Comparison of ENCODE assay signal across 9 cellular contexts in genomic region chr1:23484253-23485001, GRCh38. TPM values are rescaled to one million over a fixed set of nuclear protein-coding genes. Genes with fewer than 3 reads are reported as not detected.
DNase-seq lines count a peak whose midpoint lies in the region; ATAC-seq, FAIRE-seq and TF ChIP-seq lines count a peak whose summit lies in the region.
"Had no signal": no experiment of that assay in that cellular context is flagged by ENCODE, and none has a peak within 500 bp of the region (broad histone marks: within the 10 kb centered on the region; RNA-seq: fewer than 3 reads in every experiment).

No MANE protein-coding gene starts in this region.

- peak; percentile 94 for ATAC-seq in IMR-90 (ENCODE audit: low read depth)
- ATAC-seq in natural killer cell = peak; percentile 87 to 91 (median 87)
- peak; percentile 87 to 90 for ATAC-seq in stimulated activated naive B cell treated with anti-CD40 and anti-IgM and Interleukin-4, amounts not matched to agents 10 μg/mL and 1 μg/mL and 100 μg/mL, for 72 hours (replicated peaks)

- no peaks in the 10 kb centered on the region; the same call in 1 of the 2 replicates for H4K20me1 ChIP-seq in IMR-90 (ENCODE audit: insufficient read depth, low read length)

- H2BK5ac ChIP-seq in IMR-90 (ENCODE audit: low read depth, low read length, poor library complexity, severe bottlenecking) = peak overlapping the region; percentile 92

- no peaks in the 10 kb centered on the region for H3K9me3 Mint-ChIP-seq in natural killer cell
- no peaks in the 10 kb centered on the region for H3K9me3 Mint-ChIP-seq in stimulated activated naive B cell treated with anti-CD40 and anti-IgM and Interleukin-4, amounts not matched to agents 10 μg/mL and 1 μg/mL and 100 μg/mL, for 72 hours

- dilution Hi-C loops in IMR-90 (cut with HindIII; ENCODE audit: low sequenced_read_pairs, unreplicated experiment) = no loop called here

- no peaks in the 10 kb centered on the region for H3K36me3 Mint-ChIP-seq in natural killer cell
- no peaks in the 10 kb centered on the region for H3K36me3 Mint-ChIP-seq in stimulated activated naive B cell treated with anti-CD40 and anti-IgM and Interleukin-4, amounts not matched to agents 10 μg/mL and 1 μg/mL and 100 μg/mL, for 72 hours

- H3K4ac ChIP-seq in IMR-90 (ENCODE audit: low read depth, low read length) = peak overlapping the region; percentile 97

- peaks cover 13 to 18% of the 10 kb centered on the region in 2 donors for H3K4me1 Mint-ChIP-seq in natural killer cell
- peaks cover 7 to 16% of the 10 kb centered on the region in 2 donors for H3K4me1 Mint-ChIP-seq in stimulated activated naive B cell treated with anti-CD40 and anti-IgM and Interleukin-4, amounts not matched to agents 10 μg/mL and 1 μg/mL and 100 μg/mL, for 72 hours

- H3K9ac ChIP-seq in IMR-90 (ENCODE audit: low read depth, low read length) = peak overlapping the region; percentile 93

- peak; percentile 79 to 82 for DNase-seq in NCI-H2081 (lab: John Stamatoyannopoulos, UW)
- DNase-seq in NCI-H2081 treated with DMSO at 0.1 percent for 48 hours (lab: John Stamatoyannopoulos, UW) = no peak
- peak; percentile 89 for DNase-seq in IMR-90
- peak; percentile 50 for DNase-seq in RCC 7860 (ENCODE audit: low spot score)
- DNase-seq in activated T-helper 9 cell treated with anti-CD3 and anti-CD28 coated beads, Interleukin-2, amount 50 U/mL, for 16 hours (ENCODE audit: low read depth) = peak; percentile 87
- peak; percentile 95 for DNase-seq in fibroblast of the aortic adventitia (ENCODE audit: low read depth)
- DNase-seq in natural killer cell = peak; percentile 64
- DNase-seq in stimulated activated naive B cell treated with anti-CD40 and anti-IgM and Interleukin-4, amounts not matched to agents 10 μg/mL and 1 μg/mL and 100 μg/mL, for 72 hours = peak; percentile 70

- intact Hi-C loops in IMR-90 (cut with micrococcal nuclease) (loop anchor here (1.0 to 5.0 kb wide), 2 partner anchors 73 to 142 kb away; partner anchors contain the start of gene HNRNPR), natural killer cell (cut with micrococcal nuclease) (no loop called here)

- peak overlapping the region; percentile 86 for H2BK20ac ChIP-seq in IMR-90 (ENCODE audit: low read depth, low read length)

- peak overlapping the region; percentile 99 for H3K27ac ChIP-seq in IMR-90 (ENCODE audit: insufficient read depth, low read length)

- peak overlapping the region; percentile 94 for H3K23ac ChIP-seq in IMR-90 (ENCODE audit: low read depth, low read length)

- H3K56ac ChIP-seq in IMR-90 (ENCODE audit: extremely low read depth, insufficient read depth, low read length) = peak overlapping the region; percentile 87; the same call in 1 of the 2 replicates

- no peaks in the 10 kb centered on the region for H3K36me3 ChIP-seq in IMR-90 (ENCODE audit: control insufficient read depth, insufficient read depth, low read length)

- H2AK5ac ChIP-seq in IMR-90 (ENCODE audit: low read depth, low read length) = peak overlapping the region; percentile 55; the same call in 1 of the 2 replicates

- H3K79me1 ChIP-seq in IMR-90 (ENCODE audit: low read depth in 1 of 2, low read length in 2 of 2) = peaks cover 10 to 34% of the 10 kb centered on the region in 2 experiments; a peak in 3 of 4 replicates

- peak overlapping the region; percentile 84 for H3K4me3 ChIP-seq in IMR-90 (ENCODE audit: insufficient read depth, low read depth, low read length)
- H3K4me3 ChIP-seq in fibroblast of the aortic adventitia (ENCODE audit: low read depth, low read length) = peak overlapping the region; percentile 70

- H2AK9ac ChIP-seq in IMR-90 (replicated peaks; ENCODE audit: low read depth, low read length, poor library complexity) = peak overlapping the region; percentile 67

- no peak for TF ChIP-seq RAD21 in IMR-90 (IDR thresholded peaks at IDR 0.05; ENCODE audit: low read length)

- H2AFZ ChIP-seq in IMR-90 (replicated peaks; ENCODE audit: low read length, poor library complexity) = peak overlapping the region; percentile 99

- POLR2A ChIA-PET in IMR-90 (lab: Charles Lee; ENCODE audit: unreplicated experiment) = interaction anchor here (1.0 kb wide), 1 partner anchor 9 kb away, joined by 3 read pairs; no protein-coding TSS in a partner anchor

- TF ChIP-seq CTCF in IMR-90 (conservative IDR thresholded peaks at IDR 0.05; ENCODE audit: low read depth, low read length) = no peak
- no peak for TF ChIP-seq CTCF in fibroblast of the aortic adventitia (IDR thresholded peaks at IDR 0.05; ENCODE audit: insufficient read depth, low read length)
- no peak for TF ChIP-seq CTCF in natural killer cell (IDR thresholded peaks at IDR 0.05)

- 0% methylated on average over 11 of the region's 54 CpGs; no CpG with 5 or more reads in 1 of the 2 experiments for WGBS in IMR-90 (ENCODE audit: extremely low coverage in 2 of 2, insufficient read length in 1 of 2), 2 experiments

- peak overlapping the region; percentile 99 for H3K14ac ChIP-seq in IMR-90 (replicated peaks; ENCODE audit: low read depth, low read length)

- no TSS peak for BruUV-seq in IMR-90 (replicated peaks; lab: Mats Ljungman, UMichigan)

- peaks cover 8% of the 10 kb centered on the region for H3K9me1 ChIP-seq in IMR-90 (ENCODE audit: insufficient read depth, low read length)

- in situ Hi-C loops in IMR-90 (cut with MboI; ENCODE audit: low sequenced_read_pairs) = no loop called here

- H4K91ac ChIP-seq in IMR-90 (ENCODE audit: insufficient read depth, low read depth, low read length) = peak overlapping the region; percentile 93

- peaks cover 5% of the 10 kb centered on the region for H3K27me3 ChIP-seq in IMR-90 (ENCODE audit: control insufficient read depth, insufficient read depth, low read length)

- peak overlapping the region; percentile 91 for H4K5ac ChIP-seq in IMR-90 (ENCODE audit: low read depth, low read length)

- CTCF ChIA-PET in IMR-90 (lab: Yijun Ruan, JAX) = interaction anchor here (0.6 to 2.6 kb wide), 3 partner anchors 13 to 62 kb away, joined by 3 to 9 read pairs (median 6); no protein-coding TSS in a partner anchor

- H3K18ac ChIP-seq in IMR-90 (ENCODE audit: low read depth, low read length) = peak overlapping the region; percentile 98

- H2BK120ac ChIP-seq in IMR-90 (ENCODE audit: low read depth, low read length) = peak overlapping the region; percentile 99

- H3K27ac Mint-ChIP-seq in natural killer cell = peak overlapping the region in 1 of 2 donors; percentile 83
- peak overlapping the region; percentile 85 for H3K27ac Mint-ChIP-seq in stimulated activated naive B cell treated with anti-CD40 and anti-IgM and Interleukin-4, amounts not matched to agents 10 μg/mL and 1 μg/mL and 100 μg/mL, for 72 hours

- TF ChIP-seq POLR2A in IMR-90 (IDR thresholded peaks at IDR 0.05; ENCODE audit: low read depth, low read length) = no peak

- peaks cover 8% of the 10 kb centered on the region; the same call in 1 of the 2 replicates for H3K4me1 ChIP-seq in IMR-90 (ENCODE audit: control insufficient read depth, insufficient read depth, low read length)

- peaks cover 23 to 31% of the 10 kb centered on the region in 2 donors for H3K27me3 Mint-ChIP-seq in natural killer cell (ENCODE audit: low read depth in 2 of 2)
- H3K27me3 Mint-ChIP-seq in stimulated activated naive B cell treated with anti-CD40 and anti-IgM and Interleukin-4, amounts not matched to agents 10 μg/mL and 1 μg/mL and 100 μg/mL, for 72 hours = peaks cover 18 to 28% of the 10 kb centered on the region in 2 donors

- no peaks in the 10 kb centered on the region for H3K9me3 ChIP-seq in IMR-90 (ENCODE audit: control insufficient read depth, insufficient read depth, low read length)

- no peak for FAIRE-seq in RCC 7860 (lab: Jason Lieb, UNC)
- FAIRE-seq: A204.1 had no signal

- peak overlapping the region; percentile 97; the same call in 1 of the 3 replicates for H2BK15ac ChIP-seq in IMR-90 (ENCODE audit: low read depth, low read length)

- H3K4me2 ChIP-seq in IMR-90 (ENCODE audit: low read depth, low read length) = peak overlapping the region; percentile 84

- H4K8ac ChIP-seq in IMR-90 (ENCODE audit: low read depth in 2 of 2, low read length in 2 of 2) = peak overlapping the region in 1 of 2 experiments; percentile 96; a peak in 3 of 4 replicates

- peak overlapping the region; percentile 88 for H3K4me3 Mint-ChIP-seq in natural killer cell
- H3K4me3 Mint-ChIP-seq in stimulated activated naive B cell treated with anti-CD40 and anti-IgM and Interleukin-4, amounts not matched to agents 10 μg/mL and 1 μg/mL and 100 μg/mL, for 72 hours = peak overlapping the region; percentile 85 to 90

TF ChIP-seq in IMR-90, 13 proteins besides CTCF, POLR2A, EP300 and RAD21 (continues in another document):
- TF ChIP-seq MXI1 (IDR thresholded peaks at IDR 0.05; ENCODE audit: borderline replicate concordance, low read depth, low read length) = no peak
- no peak for TF ChIP-seq RFX5 (IDR thresholded peaks at IDR 0.05; ENCODE audit: low read depth, low read length)
- no peak for TF ChIP-seq USF2 (IDR thresholded peaks at IDR 0.05; ENCODE audit: low read depth, low read length)
- TF ChIP-seq MAZ (IDR thresholded peaks at IDR 0.05; ENCODE audit: borderline replicate concordance, low read depth, low read length) = peak; percentile 78; the same call in 1 of the 2 replicates

RNA-seq across cellular contexts. Expression of gene ASAP3, which starts 0.4 kb away (rescaled TPM):
- total RNA-seq in IMR-90 (2012; rRNA removed) (15.3 and 18.6 TPM in 2 replicates), fibroblast of the aortic adventitia (ENCODE audit: low replicate concordance) (46.9 and 65.3 TPM in 2 replicates), natural killer cell (under 1 TPM; 0.25 to 0.70 (median 0.59) TPM)
- polyA plus RNA-seq in IMR-90 (2012; rRNA removed) = 16.9 and 18.8 TPM in 2 replicates
- polyA plus RNA-seq in IMR-90 (2012; cell fraction: cytosol; rRNA removed) = 9.3 and 12.4 TPM in 2 replicates
- polyA plus RNA-seq in IMR-90 (2012; cell fraction: nucleus; rRNA removed; ENCODE audit: low replicate concordance) = 89.7 and 93.0 TPM in 2 replicates

RNA-seq across cellular contexts. Expression of gene E2F2, which starts 46.6 kb away (rescaled TPM):
- 0.36 and 0.56 TPM in 2 replicates for total RNA-seq in IMR-90 (2012; rRNA removed)
- 0.39 and 0.51 TPM in 2 replicates for polyA plus RNA-seq in IMR-90 (2012; rRNA removed)
- polyA plus RNA-seq in IMR-90 (2012; cell fraction: cytosol; rRNA removed) = 0.16 and 0.19 TPM in 2 replicates
- polyA plus RNA-seq in IMR-90 (2012; cell fraction: nucleus; rRNA removed; ENCODE audit: low replicate concordance) = 0.55 and 0.63 TPM in 2 replicates
- 5.6 TPM in 1 of 2 replicates, not detected in the other for total RNA-seq in fibroblast of the aortic adventitia (ENCODE audit: low replicate concordance)
- total RNA-seq in natural killer cell = 1 to 10 TPM; 2.1 to 3.9 (median 3.2) TPM

RNA-seq across cellular contexts. Expression of gene TCEA3, which starts 59.9 kb away (rescaled TPM):
- total RNA-seq in IMR-90 (2012; rRNA removed) (3.0 and 3.3 TPM in 2 replicates), fibroblast of the aortic adventitia (ENCODE audit: low replicate concordance) (22.8 and 44.9 TPM in 2 replicates), natural killer cell (1 to 10 TPM in 1 of 3 donors, under 1 TPM in 2; 0.75 to 1.5 (median 0.94) TPM)
- polyA plus RNA-seq in IMR-90 (2012; rRNA removed) = 5.4 and 6.3 TPM in 2 replicates
- polyA plus RNA-seq in IMR-90 (2012; cell fraction: cytosol; rRNA removed) = 3.4 and 5.3 TPM in 2 replicates
- 6.6 and 11.2 TPM in 2 replicates for polyA plus RNA-seq in IMR-90 (2012; cell fraction: nucleus; rRNA removed; ENCODE audit: low replicate concordance)
